10 cellular contexts compared by ENCODE assay signal in the genomic region with DNA sequence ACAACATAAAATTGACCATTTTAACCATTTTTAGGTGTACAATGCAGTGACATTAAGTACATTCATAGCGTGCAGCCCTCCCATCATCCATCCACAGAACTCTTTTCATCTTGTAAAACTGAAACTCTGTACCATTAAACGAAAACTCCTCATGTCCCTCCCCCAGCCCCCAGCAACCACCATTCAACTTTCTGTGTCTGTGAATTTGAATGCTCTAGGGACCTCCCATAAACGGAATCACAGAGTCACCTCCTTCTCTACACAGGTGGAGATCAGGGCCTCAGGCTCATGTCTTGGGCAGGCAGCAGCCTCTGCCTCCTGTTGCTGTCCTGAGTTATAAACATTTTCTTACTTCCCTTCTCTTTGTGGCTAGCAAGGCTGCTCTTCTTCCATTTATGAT. TPM values are rescaled to one million over a fixed set of nuclear protein-coding genes. Genes with fewer than 3 reads are reported as not detected.
A peak's percentile ranks its signal among the peaks of the same experiment; 100 is the strongest.
DNase-seq lines count a peak whose midpoint lies in the region; ATAC-seq and TF ChIP-seq lines count a peak whose summit lies in the region.
"Had no signal": no experiment of that assay in that cellular context is flagged by ENCODE, and none has a peak within 500 bp of the region (broad histone marks: within the 10 kb centered on the region; RNA-seq: fewer than 3 reads in every experiment).

No MANE protein-coding gene starts in this region.

- TF ChIP-seq POLR2A in adrenal gland (IDR thresholded peaks at IDR 0.05), result no peak

- POLR2A ChIA-PET in A673 (lab: Charles Lee; ENCODE audit: low non-redundant PET), result no interaction called here

- no peak overlapping the region for H3K4me3 ChIP-seq in A673 (ENCODE audit: low read depth, low read length, poor library complexity, severe bottlenecking)
- no peak overlapping the region for H3K4me3 ChIP-seq in adrenal gland

- H3K9me3 ChIP-seq in A673 (ENCODE audit: low read depth, low read length, poor library complexity, severe bottlenecking), result no peaks in the 10 kb centered on the region
- H3K9me3 ChIP-seq in adrenal gland (replicated peaks in 1 of 3), result no peaks in the 10 kb centered on the region
- H3K9me3 ChIP-seq: neutrophil had no signal

- DNase-seq in activated CD8-positive, alpha-beta memory T cell treated with anti-CD3 and anti-CD28 coated beads, Interleukin-2, amount 10 ng/mL, durations not matched to agents 7 days and 5 days, result peak; percentile 59
- DNase-seq in activated CD8-positive, alpha-beta memory T cell treated with anti-CD3 and anti-CD28 coated beads, Interleukin-2, amount 50 U/mL, for 4 hours, result no peak
- no peak for DNase-seq in A673 (ENCODE audit: low spot score)
- DNase-seq in activated effector memory CD4-positive, alpha-beta T cell treated with Interleukin-2 at 50 U/mL for 16 hours, result no peak
- DNase-seq in adrenal gland, result no peak

- WGBS in adrenal gland, 4 donors, result 65 to 72% (median 71%) methylated on average over 3 of the region's 3 CpGs

- BruUV-seq in A673 (replicated peaks; lab: Mats Ljungman, UMichigan), result no TSS peak

- H3K27me3 ChIP-seq in A673 (replicated peaks; ENCODE audit: insufficient read depth, low read depth, low read length, poor library complexity), result no peaks in the 10 kb centered on the region
- no peaks in the 10 kb centered on the region for H3K27me3 ChIP-seq in adrenal gland
- H3K27me3 ChIP-seq: neutrophil had no signal

- H3K27me3 Mint-ChIP-seq in activated CD8-positive, alpha-beta memory T cell treated with anti-CD3 and anti-CD28 coated beads, Interleukin-2, amount 10 ng/mL, durations not matched to agents 7 days and 5 days, result no peaks in the 10 kb centered on the region
- peaks cover 3% of the 10 kb centered on the region for H3K27me3 Mint-ChIP-seq in nephron (ENCODE audit: low read depth)
- H3K27me3 Mint-ChIP-seq: activated naive CD8-positive, alpha-beta T cell had no signal

- H3K4me1 ChIP-seq in A673 (ENCODE audit: insufficient read depth, low read length, poor library complexity, severe bottlenecking), result no peaks in the 10 kb centered on the region
- peaks cover 16 to 23% of the 10 kb centered on the region in 2 donors for H3K4me1 ChIP-seq in adrenal gland (replicated peaks in 1 of 2)

- H3K4me3 Mint-ChIP-seq in activated CD8-positive, alpha-beta memory T cell treated with anti-CD3 and anti-CD28 coated beads, Interleukin-2, amount 10 ng/mL, durations not matched to agents 7 days and 5 days, result no peak overlapping the region
- H3K4me3 Mint-ChIP-seq in nephron, result no peak overlapping the region
- H3K4me3 Mint-ChIP-seq: activated naive CD8-positive, alpha-beta T cell had no signal

- TF ChIP-seq CTCF in nephron (IDR thresholded peaks at IDR 0.05; ENCODE audit: unreplicated experiment in 3 of 3), result no peak
- no peak for TF ChIP-seq CTCF in A673 (conservative IDR thresholded peaks at IDR 0.05; ENCODE audit: low read depth, low read length)
- no peak for TF ChIP-seq CTCF in adrenal gland (IDR thresholded peaks at IDR 0.05)

- H3K36me3 Mint-ChIP-seq in activated CD8-positive, alpha-beta memory T cell treated with anti-CD3 and anti-CD28 coated beads, Interleukin-2, amount 10 ng/mL, durations not matched to agents 7 days and 5 days, result no peaks in the 10 kb centered on the region
- no peaks in the 10 kb centered on the region for H3K36me3 Mint-ChIP-seq in nephron (ENCODE audit: low read depth)
- H3K36me3 Mint-ChIP-seq: activated naive CD8-positive, alpha-beta T cell had no signal

- peaks cover 12% of the 10 kb centered on the region for H3K4me1 Mint-ChIP-seq in activated CD8-positive, alpha-beta memory T cell treated with anti-CD3 and anti-CD28 coated beads, Interleukin-2, amount 10 ng/mL, durations not matched to agents 7 days and 5 days
- H3K4me1 Mint-ChIP-seq in nephron, result peaks cover 36% of the 10 kb centered on the region

- peak overlapping the region; percentile 33 for H3K27ac Mint-ChIP-seq in activated CD8-positive, alpha-beta memory T cell treated with anti-CD3 and anti-CD28 coated beads, Interleukin-2, amount 10 ng/mL, durations not matched to agents 7 days and 5 days
- H3K27ac Mint-ChIP-seq in nephron, result peak overlapping the region; percentile 62 to 63 (median 63)
- H3K27ac Mint-ChIP-seq: activated naive CD8-positive, alpha-beta T cell had no signal

- CTCF ChIA-PET in activated CD8-positive, alpha-beta memory T cell treated with anti-CD3 and anti-CD28 coated beads, Interleukin-2, amount 10 ng/mL, durations not matched to agents 7 days and 5 days (lab: Charles Lee), result interaction anchor here (1.1 kb wide), 1 partner anchor 32 kb away, joined by 3 read pairs; no protein-coding TSS in a partner anchor
- CTCF ChIA-PET in A673 (lab: Charles Lee), result interaction anchor here (0.5 to 0.6 kb wide), 2 partner anchors 8 to 40 kb away, joined by 3 to 7 read pairs; no protein-coding TSS in a partner anchor

- no peaks in the 10 kb centered on the region for H3K36me3 ChIP-seq in A673 (ENCODE audit: insufficient read depth, low read length, poor library complexity, severe bottlenecking)
- no peaks in the 10 kb centered on the region for H3K36me3 ChIP-seq in adrenal gland (replicated peaks in 1 of 2)
- H3K36me3 ChIP-seq: neutrophil had no signal

- H3K27ac ChIP-seq in A673 (ENCODE audit: low read depth, low read length, poor library complexity, severe bottlenecking), result no peak overlapping the region
- H3K27ac ChIP-seq in adrenal gland, result peak overlapping the region in 1 of 5 donors; percentile 65
- H3K27ac ChIP-seq: neutrophil had no signal

- ATAC-seq in activated CD8-positive, alpha-beta memory T cell treated with anti-CD3 and anti-CD28 coated beads, Interleukin-2, amount 10 ng/mL, durations not matched to agents 7 days and 5 days, result peak; percentile 85
- ATAC-seq in GM21529 (IDR thresholded peaks at IDR 0.05; ENCODE audit: unreplicated experiment) (peak; percentile 93), HG03354 (IDR thresholded peaks at IDR 0.05; ENCODE audit: poor library complexity, severe bottlenecking, unreplicated experiment) (peak; percentile 87)

- intact Hi-C loops in A673 (cut with micrococcal nuclease; ENCODE audit: unreplicated experiment), result no loop called here
- intact Hi-C loops in adrenal gland (cut with DNase I), result no loop called here

- no peaks in the 10 kb centered on the region for H3K9me3 Mint-ChIP-seq in activated CD8-positive, alpha-beta memory T cell treated with anti-CD3 and anti-CD28 coated beads, Interleukin-2, amount 10 ng/mL, durations not matched to agents 7 days and 5 days (ENCODE audit: low read depth)
- H3K9me3 Mint-ChIP-seq in nephron, result no peaks in the 10 kb centered on the region

RNA-seq across cellular contexts. Expression of a gene that starts 7.3 kb away (rescaled TPM):
- 10 to 100 TPM; 27.4 to 28.6 TPM for total RNA-seq in activated CD8-positive, alpha-beta memory T cell treated with anti-CD3 and anti-CD28 coated beads, Interleukin-2, amount 10 ng/mL, durations not matched to agents 7 days and 5 days
- total RNA-seq in A673 (2021) (8.9 and 12.0 TPM in 2 replicates), adrenal gland (1 to 10 TPM; 3.0 to 10.0 (median 7.0) TPM)
- polyA plus RNA-seq in adrenal gland, result 10 to 100 TPM in 1 of 3 donors, 1 to 10 TPM in 2; 8.5 to 10.8 (median 9.5) TPM
